Comparison of ENCODE assay signal across 22 cellular contexts in genomic region chr12:104626069-104626690, GRCh38.
DNase-seq lines count a peak whose midpoint lies in the region; ATAC-seq and TF ChIP-seq lines count a peak whose summit lies in the region.
"Had no signal": no experiment of that assay in that cellular context is flagged by ENCODE, and none has a peak within 500 bp of the region (broad histone marks: within the 10 kb centered on the region; RNA-seq: fewer than 3 reads in every experiment).

No MANE protein-coding gene starts in this region.

- H3K4me1 Mint-ChIP-seq in brain (peaks cover 87% of the 10 kb centered on the region), mesothelial cell of epicardium (peaks cover 13% of the 10 kb centered on the region)
- H3K4me1 Mint-ChIP-seq in stimulated activated effector memory CD8-positive, alpha-beta T cell treated with anti-CD3 and anti-CD28 coated beads, Interleukin-12 subunit alpha, Interleukin-12 subunit beta, amount 100 ng/mL, for 72 hours = peaks cover 68% of the 10 kb centered on the region

- POLR2A ChIA-PET in BJ (lab: Charles Lee) = interaction anchor here (1.2 kb wide), 1 partner anchor 84 kb away, joined by 4 read pairs; no protein-coding TSS in a partner anchor

- no peak overlapping the region for H3K4me2 ChIP-seq in Loucy (ENCODE audit: low read depth, low read length, poor library complexity, severe bottlenecking)
- H3K4me2 ChIP-seq: BLaER1 had no signal

- H3K4me3 ChIP-seq in BJ (ENCODE audit: low read depth, low read length) = no peak overlapping the region
- no peak overlapping the region for H3K4me3 ChIP-seq in Loucy (ENCODE audit: low read length, poor library complexity, severe bottlenecking)
- H3K4me3 ChIP-seq: BLaER1, breast epithelium, HAP-1 had no signal

- no peaks in the 10 kb centered on the region for H3K4me1 ChIP-seq in Loucy (ENCODE audit: insufficient read depth, low read length, poor library complexity, severe bottlenecking)
- H3K4me1 ChIP-seq: breast epithelium had no signal

- no peaks in the 10 kb centered on the region for H3K27me3 ChIP-seq in BJ (ENCODE audit: control insufficient read depth, insufficient read depth, low read length)
- H3K27me3 ChIP-seq in Loucy (ENCODE audit: insufficient read depth, low read length, poor library complexity, severe bottlenecking) = no peaks in the 10 kb centered on the region
- H3K27me3 ChIP-seq: BLaER1, breast epithelium had no signal

- H3K4me3 Mint-ChIP-seq in brain (peak overlapping the region in 3 of 5 experiments; percentile 8 to 50 (median 28)), mesothelial cell of epicardium (no peak overlapping the region)
- no peak overlapping the region for H3K4me3 Mint-ChIP-seq in stimulated activated effector memory CD8-positive, alpha-beta T cell treated with anti-CD3 and anti-CD28 coated beads, Interleukin-12 subunit alpha, Interleukin-12 subunit beta, amount 100 ng/mL, for 72 hours
- H3K4me3 Mint-ChIP-seq: activated CD4-positive, alpha-beta T cell treated with anti-CD3 and anti-CD28 coated beads, Interleukin-2, amount 10 ng/mL, durations not matched to agents 24 days and 14 days; WTC11 had no signal

- H3K9me3 ChIP-seq in Loucy (ENCODE audit: insufficient read depth, low read depth, low read length) = no peaks in the 10 kb centered on the region
- H3K9me3 ChIP-seq: BLaER1, breast epithelium, HAP-1 had no signal

- no peak for ATAC-seq in stimulated activated effector memory CD8-positive, alpha-beta T cell treated with anti-CD3 and anti-CD28 coated beads, Interleukin-12 subunit alpha, Interleukin-12 subunit beta, amount 100 ng/mL, for 72 hours
- ATAC-seq in HG02642 (IDR thresholded peaks at IDR 0.05; ENCODE audit: poor library complexity, unreplicated experiment) (no peak), GM21528 (IDR thresholded peaks at IDR 0.05; ENCODE audit: low FRiP score, unreplicated experiment) (no peak)
- ATAC-seq: HepG2; left colon; stimulated activated naive CD8-positive, alpha-beta T cell treated with anti-CD3 and anti-CD28 coated beads, Interleukin-15, Interleukin-2, amounts not matched to agents 100 U/mL and 50 U/mL, for 24 hours; WTC11 had no signal

- peaks cover 96% of the 10 kb centered on the region for H4K20me1 ChIP-seq in Loucy (ENCODE audit: insufficient read depth, low read length, poor library complexity, severe bottlenecking)

- H2AFZ ChIP-seq in Loucy (ENCODE audit: low read length) = no peak overlapping the region
- H2AFZ ChIP-seq: parathyroid adenoma had no signal

- H3K27ac Mint-ChIP-seq in brain (peak overlapping the region in 4 of 5 experiments; percentile 74 to 87 (median 81)), mesothelial cell of epicardium (no peak overlapping the region)
- peak overlapping the region; percentile 26 for H3K27ac Mint-ChIP-seq in stimulated activated effector memory CD8-positive, alpha-beta T cell treated with anti-CD3 and anti-CD28 coated beads, Interleukin-12 subunit alpha, Interleukin-12 subunit beta, amount 100 ng/mL, for 72 hours
- H3K27ac Mint-ChIP-seq: activated CD4-positive, alpha-beta T cell treated with anti-CD3 and anti-CD28 coated beads, Interleukin-2, amount 10 ng/mL, durations not matched to agents 24 days and 14 days; WTC11 had no signal

- CTCF ChIA-PET in BJ (lab: Yijun Ruan, JAX) = interaction anchor here (1.0 to 1.2 kb wide), 2 partner anchors 77 to 244 kb away, joined by 3 to 4 read pairs; no protein-coding TSS in a partner anchor

- H3K27me3 Mint-ChIP-seq in brain (no peaks in the 10 kb centered on the region), mesothelial cell of epicardium (ENCODE audit: low read depth) (peaks cover 92% of the 10 kb centered on the region)
- H3K27me3 Mint-ChIP-seq: activated CD4-positive, alpha-beta T cell treated with anti-CD3 and anti-CD28 coated beads, Interleukin-2, amount 10 ng/mL, durations not matched to agents 24 days and 14 days had no signal

- TF ChIP-seq CTCF in BJ (IDR thresholded peaks at IDR 0.05; ENCODE audit: insufficient read depth, low read depth, low read length) (no peak), Loucy (conservative IDR thresholded peaks at IDR 0.05; ENCODE audit: low read length) (no peak), brain (conservative IDR thresholded peaks at IDR 0.05) (no peak), mesothelial cell of epicardium (IDR thresholded peaks at IDR 0.05; ENCODE audit: unreplicated experiment) (no peak)

- H3K79me2 ChIP-seq in Loucy (ENCODE audit: insufficient read depth, low read length) = peaks cover 100% of the 10 kb centered on the region
- H3K79me2 ChIP-seq: parathyroid adenoma had no signal

- H3K36me3 Mint-ChIP-seq in brain (peaks cover 4% of the 10 kb centered on the region), mesothelial cell of epicardium (no peaks in the 10 kb centered on the region)
- peaks cover 26% of the 10 kb centered on the region for H3K36me3 Mint-ChIP-seq in stimulated activated effector memory CD8-positive, alpha-beta T cell treated with anti-CD3 and anti-CD28 coated beads, Interleukin-12 subunit alpha, Interleukin-12 subunit beta, amount 100 ng/mL, for 72 hours
- H3K36me3 Mint-ChIP-seq: WTC11 had no signal

- H3K36me3 ChIP-seq in BJ (ENCODE audit: control insufficient read depth, insufficient read depth, low read length) = no peaks in the 10 kb centered on the region
- peaks cover 90% of the 10 kb centered on the region; the same call in 1 of the 2 replicates for H3K36me3 ChIP-seq in Loucy (ENCODE audit: insufficient read depth, low read length)
- H3K36me3 ChIP-seq: breast epithelium, HAP-1 had no signal

- peak overlapping the region; percentile 11 for H3K9ac ChIP-seq in Loucy (ENCODE audit: low read depth, low read length, poor library complexity, severe bottlenecking)
- H3K9ac ChIP-seq: BLaER1, parathyroid adenoma had no signal

- DNase-seq in BJ (ENCODE audit: low read depth) (peak; percentile 47), mesothelial cell of epicardium (ENCODE audit: low spot score in 2 of 2, unreplicated experiment in 2 of 2) (no peak)
- no peak for DNase-seq in stimulated activated effector memory CD8-positive, alpha-beta T cell treated with anti-CD3 and anti-CD28 coated beads, Interleukin-12 subunit alpha, Interleukin-12 subunit beta, amount 100 ng/mL, for 72 hours (ENCODE audit: low spot score in 2 of 2)
- DNase-seq: activated CD4-positive, alpha-beta T cell treated with anti-CD3 and anti-CD28 coated beads, Interleukin-2, amount 10 ng/mL, durations not matched to agents 24 days and 14 days; hypothalamus; Karpas-422; left colon; mammary epithelial cell; NCI-H146; NCI-H446; retina; stimulated activated naive CD8-positive, alpha-beta T cell treated with anti-CD3 and anti-CD28 coated beads, Interleukin-15, Interleukin-2, amounts not matched to agents 100 U/mL and 50 U/mL, for 24 hours had no signal

- peaks cover 0 to 4% (median 2%) of the 10 kb centered on the region in 5 experiments for H3K9me3 Mint-ChIP-seq in brain
- H3K9me3 Mint-ChIP-seq in stimulated activated effector memory CD8-positive, alpha-beta T cell treated with anti-CD3 and anti-CD28 coated beads, Interleukin-12 subunit alpha, Interleukin-12 subunit beta, amount 100 ng/mL, for 72 hours = no peaks in the 10 kb centered on the region
- H3K9me3 Mint-ChIP-seq in mesothelial cell of epicardium = no peaks in the 10 kb centered on the region
- H3K9me3 Mint-ChIP-seq: activated CD4-positive, alpha-beta T cell treated with anti-CD3 and anti-CD28 coated beads, Interleukin-2, amount 10 ng/mL, durations not matched to agents 24 days and 14 days; WTC11 had no signal

- H3K9me2 ChIP-seq in Loucy (replicated peaks; ENCODE audit: low read depth, low read length) = no peaks in the 10 kb centered on the region

- H3F3A ChIP-seq in Loucy (ENCODE audit: low read depth) = no peaks in the 10 kb centered on the region

Comparison
In these comparisons a context has a peak if more than half of its experiments do, and no peak if none do; other contexts are left out.
1. H3K4me3 Mint-ChIP-seq: peak in brain (3 of 5); none in stimulated activated effector memory CD8-positive, alpha-beta T cell treated with anti-CD3 and anti-CD28 coated beads, Interleukin-12 subunit alpha, Interleukin-12 subunit beta, amount 100 ng/mL, for 72 hours (single experiment) and mesothelial cell of epicardium (single experiment).